ENCODE assay signal across 23 cellular contexts in genomic region chr2:189517847-189518535, GRCh38.
DNase-seq lines count a peak whose midpoint lies in the region; ATAC-seq and TF ChIP-seq lines count a peak whose summit lies in the region.
"Had no signal": no experiment of that assay in that cellular context is flagged by ENCODE, and none has a peak within 500 bp of the region (broad histone marks: within the 10 kb centered on the region; RNA-seq: fewer than 3 reads in every experiment).

No MANE protein-coding gene starts in this region.

- POLR2A ChIA-PET in AG04449 (lab: Yijun Ruan, JAX) (no interaction called here), IMR-90 (lab: Charles Lee; ENCODE audit: unreplicated experiment) (no interaction called here)

- TF ChIP-seq RAD21 in IMR-90 (IDR thresholded peaks at IDR 0.05; ENCODE audit: low read length), result no peak

- no peaks in the 10 kb centered on the region for H3K36me3 Mint-ChIP-seq in T-helper 2 cell treated with Interferon-gamma antibody and Interleukin-4, amounts not matched to agents 5 μg/mL and 100 μg/mL, for 36 hours (ENCODE audit: low read depth)
- H3K36me3 Mint-ChIP-seq: activated naive CD8-positive, alpha-beta T cell treated with anti-CD3 and anti-CD28 coated beads, Interleukin-2, amount 10 ng/mL, durations not matched to agents 7 days and 5 days had no signal

- no peak overlapping the region; the same call in 1 of the 2 replicates for H4K5ac ChIP-seq in IMR-90 (ENCODE audit: low read depth, low read length)

- no TSS peak for BruUV-seq in IMR-90 (replicated peaks; lab: Mats Ljungman, UMichigan)

- no CpG with 5 or more reads among the region's 6 CpGs for WGBS in IMR-90 (ENCODE audit: extremely low coverage in 2 of 2, insufficient read length in 1 of 2), 2 experiments

- no peaks in the 10 kb centered on the region for H3K9me1 ChIP-seq in IMR-90 (ENCODE audit: insufficient read depth, low read length)

- no peak overlapping the region for H3K4me2 ChIP-seq in IMR-90 (ENCODE audit: low read depth, low read length)

- DNase-seq in AG04449 (ENCODE audit: low read depth, low spot score), result peak; percentile 21
- peak; percentile 73 for DNase-seq in IMR-90
- peak; percentile 35 to 48 for DNase-seq in cardiac fibroblast (ENCODE audit: low read depth in 2 of 2)
- DNase-seq in iris pigment epithelial cell (ENCODE audit: low read depth), result peak; percentile 87
- no peak for DNase-seq in T-helper 2 cell treated with Interferon-gamma antibody and Interleukin-4, amounts not matched to agents 5 μg/mL and 100 μg/mL, for 36 hours (ENCODE audit: low spot score)
- no peak for DNase-seq in activated naive CD4-positive, alpha-beta T cell (lab: John Stamatoyannopoulos, UW)
- DNase-seq in HPDE6-E6E7 (ENCODE audit: extremely low spot score), result no peak
- DNase-seq: activated CD8-positive, alpha-beta memory T cell treated with anti-CD3 and anti-CD28 coated beads, Interleukin-2, amount 50 U/mL, for 4 hours; activated naive CD8-positive, alpha-beta T cell treated with anti-CD3 and anti-CD28 coated beads, Interleukin-2, amount 10 ng/mL, durations not matched to agents 7 days and 5 days; C1 segment of cervical spinal cord; KG1; NCI-H1048; NCI-H1930; psoas muscle; SJCRH30; stimulated activated CD4-positive, alpha-beta T cell treated with anti-CD3 and anti-CD28 coated beads, Interleukin-4, amount 100 ng/mL, for 4 hours; stomach; WERI-Rb-1 had no signal

- no peak for TF ChIP-seq POLR2A in IMR-90 (IDR thresholded peaks at IDR 0.05; ENCODE audit: low read depth, low read length)

- H3K27me3 Mint-ChIP-seq in T-helper 2 cell treated with Interferon-gamma antibody and Interleukin-4, amounts not matched to agents 5 μg/mL and 100 μg/mL, for 36 hours (ENCODE audit: low read depth), result peaks cover 5% of the 10 kb centered on the region
- H3K27me3 Mint-ChIP-seq: activated naive CD8-positive, alpha-beta T cell treated with anti-CD3 and anti-CD28 coated beads, Interleukin-2, amount 10 ng/mL, durations not matched to agents 7 days and 5 days had no signal

- no peak overlapping the region for H3K4ac ChIP-seq in IMR-90 (ENCODE audit: low read depth, low read length)

- no peaks in the 10 kb centered on the region for H3K79me1 ChIP-seq in IMR-90 (ENCODE audit: low read depth in 1 of 2, low read length in 2 of 2)

- CTCF ChIA-PET in AG04449 (lab: Yijun Ruan, JAX), result no interaction called here
- CTCF ChIA-PET in IMR-90 (lab: Yijun Ruan, JAX), result no interaction called here

- H4K91ac ChIP-seq in IMR-90 (ENCODE audit: insufficient read depth, low read depth, low read length), result no peak overlapping the region

- peaks cover 2% of the 10 kb centered on the region; the same call in 1 of the 2 replicates for H3K9me3 ChIP-seq in IMR-90 (ENCODE audit: control insufficient read depth, insufficient read depth, low read length)
- H3K9me3 ChIP-seq: neutrophil, psoas muscle, SJCRH30 had no signal

- no peak overlapping the region for H2BK15ac ChIP-seq in IMR-90 (ENCODE audit: low read depth, low read length)

- no peak overlapping the region for H4K8ac ChIP-seq in IMR-90 (ENCODE audit: low read depth in 2 of 2, low read length in 2 of 2)

- H3K4me1 Mint-ChIP-seq in T-helper 2 cell treated with Interferon-gamma antibody and Interleukin-4, amounts not matched to agents 5 μg/mL and 100 μg/mL, for 36 hours (ENCODE audit: low read depth), result no peaks in the 10 kb centered on the region
- H3K4me1 Mint-ChIP-seq: activated naive CD8-positive, alpha-beta T cell treated with anti-CD3 and anti-CD28 coated beads, Interleukin-2, amount 10 ng/mL, durations not matched to agents 7 days and 5 days had no signal

- dilution Hi-C loops in IMR-90 (cut with HindIII; ENCODE audit: low sequenced_read_pairs, unreplicated experiment), result no loop called here

- peak overlapping the region; percentile 24; the same call in 1 of the 2 replicates for H3K27ac ChIP-seq in IMR-90 (ENCODE audit: insufficient read depth, low read length)
- H3K27ac ChIP-seq: psoas muscle, SJCRH30, stomach, WERI-Rb-1 had no signal

- no peaks in the 10 kb centered on the region for H3K36me3 ChIP-seq in IMR-90 (ENCODE audit: control insufficient read depth, insufficient read depth, low read length)
- H3K36me3 ChIP-seq: neutrophil, SJCRH30, stomach, WERI-Rb-1 had no signal

- peaks cover 5% of the 10 kb centered on the region for H3K9me3 Mint-ChIP-seq in T-helper 2 cell treated with Interferon-gamma antibody and Interleukin-4, amounts not matched to agents 5 μg/mL and 100 μg/mL, for 36 hours
- H3K9me3 Mint-ChIP-seq: activated naive CD8-positive, alpha-beta T cell treated with anti-CD3 and anti-CD28 coated beads, Interleukin-2, amount 10 ng/mL, durations not matched to agents 7 days and 5 days; T-helper 1 cell treated with Interleukin-12 subunit alpha and Interleukin-12 subunit beta and Interleukin-4 antibody, amounts not matched to agents 30 μg/mL and 1 μg/mL, for 36 hours had no signal

- no peak overlapping the region for H2AFZ ChIP-seq in IMR-90 (replicated peaks; ENCODE audit: low read length, poor library complexity)

- H3K9ac ChIP-seq in IMR-90 (ENCODE audit: low read depth, low read length), result no peak overlapping the region

- no peaks in the 10 kb centered on the region for H4K20me1 ChIP-seq in IMR-90 (ENCODE audit: insufficient read depth, low read length)

- no peak overlapping the region for H3K56ac ChIP-seq in IMR-90 (ENCODE audit: extremely low read depth, insufficient read depth, low read length)

- ATAC-seq in IMR-90 (ENCODE audit: low read depth) (peak; percentile 50), GM18868 (IDR thresholded peaks at IDR 0.05; ENCODE audit: unreplicated experiment) (no peak)
- ATAC-seq: Panc1, psoas muscle had no signal

- no peak overlapping the region for H3K4me3 Mint-ChIP-seq in T-helper 2 cell treated with Interferon-gamma antibody and Interleukin-4, amounts not matched to agents 5 μg/mL and 100 μg/mL, for 36 hours
- H3K4me3 Mint-ChIP-seq: activated naive CD8-positive, alpha-beta T cell treated with anti-CD3 and anti-CD28 coated beads, Interleukin-2, amount 10 ng/mL, durations not matched to agents 7 days and 5 days; T-helper 1 cell treated with Interleukin-12 subunit alpha and Interleukin-12 subunit beta and Interleukin-4 antibody, amounts not matched to agents 30 μg/mL and 1 μg/mL, for 36 hours had no signal

- H2BK20ac ChIP-seq in IMR-90 (ENCODE audit: low read depth, low read length), result no peak overlapping the region

- H3K23ac ChIP-seq in IMR-90 (ENCODE audit: low read depth, low read length), result no peak overlapping the region

- H2AK5ac ChIP-seq in IMR-90 (ENCODE audit: low read depth, low read length), result no peak overlapping the region

- TF ChIP-seq CTCF in AG04449 (IDR thresholded peaks at IDR 0.05; ENCODE audit: insufficient read depth, low read length, missing control alignments), result no peak
- TF ChIP-seq CTCF in IMR-90 (conservative IDR thresholded peaks at IDR 0.05; ENCODE audit: low read depth, low read length), result no peak
- TF ChIP-seq CTCF in cardiac fibroblast (IDR thresholded peaks at IDR 0.05; ENCODE audit: low read depth, low read length), result no peak

- peaks cover 7% of the 10 kb centered on the region for H3K4me1 ChIP-seq in IMR-90 (ENCODE audit: control insufficient read depth, insufficient read depth, low read length)

- intact Hi-C loops in IMR-90 (cut with micrococcal nuclease), result no loop called here

- H3K4me3 ChIP-seq in AG04449 (ENCODE audit: low read depth, low read length), result no peak overlapping the region
- no peak overlapping the region for H3K4me3 ChIP-seq in IMR-90 (ENCODE audit: insufficient read depth, low read depth, low read length)
- H3K4me3 ChIP-seq in cardiac fibroblast (replicated peaks in 1 of 2; ENCODE audit: low read depth in 2 of 2, low read length in 2 of 2), result no peak overlapping the region
- H3K4me3 ChIP-seq: psoas muscle, SJCRH30, stomach had no signal

- H3K27me3 ChIP-seq in IMR-90 (ENCODE audit: control insufficient read depth, insufficient read depth, low read length), result no peaks in the 10 kb centered on the region
- H3K27me3 ChIP-seq: neutrophil, SJCRH30 had no signal

- H2BK120ac ChIP-seq in IMR-90 (ENCODE audit: low read depth, low read length), result no peak overlapping the region

- no peak overlapping the region for H3K27ac Mint-ChIP-seq in T-helper 2 cell treated with Interferon-gamma antibody and Interleukin-4, amounts not matched to agents 5 μg/mL and 100 μg/mL, for 36 hours
- H3K27ac Mint-ChIP-seq: activated naive CD8-positive, alpha-beta T cell treated with anti-CD3 and anti-CD28 coated beads, Interleukin-2, amount 10 ng/mL, durations not matched to agents 7 days and 5 days; activated T-helper 2 cell treated with anti-CD3 and anti-CD28 coated beads, Interferon-gamma antibody, Interleukin-2, Interleukin-4, amounts not matched to agents 10 μg/mL and 5 μg/mL and 100 μg/mL, durations not matched to agents 14 hours and 24 hours and 36 hours; T-helper 1 cell treated with Interleukin-12 subunit alpha and Interleukin-12 subunit beta and Interleukin-4 antibody, amounts not matched to agents 30 μg/mL and 1 μg/mL, for 36 hours had no signal

- peak overlapping the region; percentile 37 for H2BK5ac ChIP-seq in IMR-90 (ENCODE audit: low read depth, low read length, poor library complexity, severe bottlenecking)

- H2AK9ac ChIP-seq in IMR-90 (replicated peaks; ENCODE audit: low read depth, low read length, poor library complexity), result no peak overlapping the region

- H3K14ac ChIP-seq in IMR-90 (replicated peaks; ENCODE audit: low read depth, low read length), result no peak overlapping the region

- in situ Hi-C loops in IMR-90 (cut with MboI; ENCODE audit: low sequenced_read_pairs), result no loop called here

- peak overlapping the region; percentile 94; the same call in 1 of the 2 replicates for H3K18ac ChIP-seq in IMR-90 (ENCODE audit: low read depth, low read length)

TF ChIP-seq in IMR-90, 13 proteins besides CTCF, POLR2A, EP300 and RAD21 (continues in another document):
- TF ChIP-seq CHD1 (IDR thresholded peaks at IDR 0.05; ENCODE audit: low read depth, low read length), result no peak
- no peak for TF ChIP-seq FOS (IDR thresholded peaks at IDR 0.05; ENCODE audit: low read depth, low read length)
- TF ChIP-seq BHLHE40 (IDR thresholded peaks at IDR 0.05; ENCODE audit: low read depth, low read length), result no peak
- TF ChIP-seq ELK1 (IDR thresholded peaks at IDR 0.05; ENCODE audit: borderline replicate concordance, low read depth, low read length), result no peak

Comparison
In these comparisons a context has a peak if more than half of its experiments do, and no peak if none do; other contexts are left out.
1. DNase-seq: peak in AG04449 (single experiment), IMR-90 (single experiment), cardiac fibroblast (2 of 2) and iris pigment epithelial cell (single experiment); none in T-helper 2 cell treated with Interferon-gamma antibody and Interleukin-4, amounts not matched to agents 5 μg/mL and 100 μg/mL, for 36 hours (single experiment), activated naive CD4-positive, alpha-beta T cell (0 of 4) and HPDE6-E6E7 (single experiment).